ENCODE assay signal across 1 cellular context in genomic region chr3:172129868-172130751, GRCh38.
TF ChIP-seq lines count a peak whose summit lies in the region.

No MANE protein-coding gene starts in this region.

TF ChIP-seq in K562, 482 proteins besides CTCF, POLR2A, EP300 and RAD21 (continued from another document and continues in another):
- no peak for TF ChIP-seq ZNF518B (CRISPR knock-in tag; IDR thresholded peaks at IDR 0.05)
- 0 out of 4 replicates have a peak, but pooled peaks have one; percentile 20 to 42 for TF ChIP-seq NRF1 (conservative IDR thresholded peaks at IDR 0.05 in 1 of 2, IDR thresholded peaks at IDR 0.05 in 1 of 2)
- no peak; the same call in 1 of the 2 replicates for TF ChIP-seq SP1 (CRISPR knock-in tag; IDR thresholded peaks at IDR 0.05)
- no peak for TF ChIP-seq ARID4B (CRISPR knock-in tag; IDR thresholded peaks at IDR 0.05)
- TF ChIP-seq ZNF274 (IDR thresholded peaks at IDR 0.05; ENCODE audit: borderline replicate concordance, low read depth, low read length): no peak
- peak in 1 of 2 experiments; percentile 71; a peak in 2 of 4 replicates for TF ChIP-seq ARNT (IDR thresholded peaks at IDR 0.05)
- TF ChIP-seq ZNF311 (CRISPR knock-in tag; IDR thresholded peaks at IDR 0.05): no peak
- TF ChIP-seq AFF4 (CRISPR knock-in tag; IDR thresholded peaks at IDR 0.05): 0 out of 2 replicates have a peak, but pooled peaks have one; percentile 43
- peak; percentile 99 for TF ChIP-seq ATF3 (IDR thresholded peaks at IDR 0.05)
- peak; percentile 97 for TF ChIP-seq ATF3 (CRISPR knock-in tag; conservative IDR thresholded peaks at IDR 0.05)
- no peak for TF ChIP-seq ZBTB12 (CRISPR knock-in tag; IDR thresholded peaks at IDR 0.05)
- no peak for TF ChIP-seq ZHX1 (conservative IDR thresholded peaks at IDR 0.05; ENCODE audit: low read length)
- peak in 1 of 2 experiments; percentile 95; a peak in 2 of 4 replicates for TF ChIP-seq RCOR1 (IDR thresholded peaks at IDR 0.05; ENCODE audit: borderline replicate concordance in 1 of 2, low read depth in 2 of 2, low read length in 2 of 2)
- TF ChIP-seq SRSF9 (IDR thresholded peaks at IDR 0.05; ENCODE audit: borderline replicate concordance, low read depth, low read length): no peak
- TF ChIP-seq ZNF324 (CRISPR knock-in tag; IDR thresholded peaks at IDR 0.05): no peak
- TF ChIP-seq ZNF316 (IDR thresholded peaks at IDR 0.05): no peak
- 0 out of 4 replicates have a peak, but pooled peaks of 1 of the 2 experiments have one; percentile 39 for TF ChIP-seq HDAC1 (IDR thresholded peaks at IDR 0.05)
- no peak for TF ChIP-seq ZBTB43 (CRISPR knock-in tag; IDR thresholded peaks at IDR 0.05)
- no peak for TF ChIP-seq ZNF75A (CRISPR knock-in tag; IDR thresholded peaks at IDR 0.05)
- peak; percentile 69; the same call in 1 of the 2 replicates for TF ChIP-seq CREB3L1 (IDR thresholded peaks at IDR 0.05; ENCODE audit: borderline replicate concordance, low read depth)
- peak; percentile 23 to 48 for TF ChIP-seq AFF1 (IDR thresholded peaks at IDR 0.05; ENCODE audit: low read depth in 1 of 2, partially characterized antibody in 2 of 2)
- TF ChIP-seq MBD1 (CRISPR knock-in tag; IDR thresholded peaks at IDR 0.05): no peak
- TF ChIP-seq KLF6 (CRISPR knock-in tag; IDR thresholded peaks at IDR 0.05; ENCODE audit: borderline replicate concordance): no peak
- no peak for TF ChIP-seq ZNF121 (CRISPR knock-in tag; conservative IDR thresholded peaks at IDR 0.05)
